Comparison of ENCODE assay signal across 11 cellular contexts in genomic region chr5:172793577-172794488, GRCh38. TPM values are rescaled to one million over a fixed set of nuclear protein-coding genes. Genes with fewer than 3 reads are reported as not detected.
DNase-seq lines count a peak whose midpoint lies in the region; ATAC-seq, FAIRE-seq and TF ChIP-seq lines count a peak whose summit lies in the region.
"Had no signal": no experiment of that assay in that cellular context is flagged by ENCODE, and none has a peak within 500 bp of the region (broad histone marks: within the 10 kb centered on the region; RNA-seq: fewer than 3 reads in every experiment).

No MANE protein-coding gene starts in this region.

- CTCF ChIA-PET in HepG2 (lab: Yijun Ruan, JAX; ENCODE audit: low intra/inter-chr PET ratio, low total read pairs) = no interaction called here

- intact Hi-C loops in HepG2 (cut with micrococcal nuclease; ENCODE audit: unreplicated experiment) (no loop called here), uterus (cut with DNase I; ENCODE audit: low total_unique reads) (no loop called here)

- BruUV-seq in HepG2 (replicated peaks; lab: Mats Ljungman, UMichigan) = TSS peak; percentile 75

- peak overlapping the region; percentile 48 for H3K9ac ChIP-seq in HepG2 (ENCODE audit: insufficient read depth, low read depth, low read length)

- H3K36me3 Mint-ChIP-seq in activated naive CD8-positive, alpha-beta T cell treated with anti-CD3 and anti-CD28 coated beads, Interleukin-2, amount 50 U/mL, for 24 hours (ENCODE audit: low read depth) = no peaks in the 10 kb centered on the region
- H3K36me3 Mint-ChIP-seq in activated naive CD8-positive, alpha-beta T cell treated with anti-CD3 and anti-CD28 coated beads for 36 hours = no peaks in the 10 kb centered on the region
- no peaks in the 10 kb centered on the region for H3K36me3 Mint-ChIP-seq in activated T-helper 17 cell treated with anti-CD3 and anti-CD28 coated beads, Interleukin-2, amount 50 U/mL, for 72 hours (ENCODE audit: low read depth)
- H3K36me3 Mint-ChIP-seq: naive B cell had no signal

- in situ Hi-C loops in HepG2 (cut with HindIII; ENCODE audit: extremely low pct_ligation_motif_present, low pct_unique_long_range_greater_than_20kb) = no loop called here

- H3K4me1 Mint-ChIP-seq in activated naive CD8-positive, alpha-beta T cell treated with anti-CD3 and anti-CD28 coated beads, Interleukin-2, amount 50 U/mL, for 24 hours = peaks cover 16% of the 10 kb centered on the region
- peaks cover 6% of the 10 kb centered on the region for H3K4me1 Mint-ChIP-seq in activated naive CD8-positive, alpha-beta T cell treated with anti-CD3 and anti-CD28 coated beads for 36 hours
- peaks cover 7% of the 10 kb centered on the region for H3K4me1 Mint-ChIP-seq in activated T-helper 17 cell treated with anti-CD3 and anti-CD28 coated beads, Interleukin-2, amount 50 U/mL, for 72 hours

- DNase-seq in activated naive CD8-positive, alpha-beta T cell treated with anti-CD3 and anti-CD28 coated beads, Interleukin-2, amount 50 U/mL, for 24 hours = no peak
- no peak for DNase-seq in activated naive CD8-positive, alpha-beta T cell treated with anti-CD3 and anti-CD28 coated beads for 36 hours
- DNase-seq in HepG2 (ENCODE audit: low spot score) = peak; percentile 70
- DNase-seq in uterus = no peak
- no peak for DNase-seq in hypothalamus (lab: John Stamatoyannopoulos, UW)
- DNase-seq in NCI-H187 (lab: John Stamatoyannopoulos, UW) = no peak
- DNase-seq in NCI-H2227 (lab: John Stamatoyannopoulos, UW; ENCODE audit: unreplicated experiment) = no peak
- DNase-seq: ACHN; naive B cell; stimulated activated naive CD8-positive, alpha-beta T cell treated with anti-CD3 and anti-CD28 coated beads, Interleukin-15, amount 100 ng/mL, for 72 hours had no signal

- H3K27me3 ChIP-seq in HepG2 (ENCODE audit: control insufficient read depth in 1 of 2, insufficient read depth in 2 of 2, low read length in 2 of 2) (no peaks in the 10 kb centered on the region), uterus (no peaks in the 10 kb centered on the region)

- H3K4me3 ChIP-seq in HepG2 (replicated peaks in 1 of 3; ENCODE audit: insufficient read depth in 1 of 3, low read depth in 2 of 3, low read length in 3 of 3) = peak overlapping the region in 2 of 3 experiments; percentile 28 to 44; a peak in 2 of 6 replicates
- no peak overlapping the region for H3K4me3 ChIP-seq in uterus

- H3K79me2 ChIP-seq in HepG2 (ENCODE audit: insufficient read depth, low read length) = no peaks in the 10 kb centered on the region

- H3K9me3 ChIP-seq in HepG2 (ENCODE audit: low read length) (no peaks in the 10 kb centered on the region), uterus (no peaks in the 10 kb centered on the region)

- 19% methylated on average over 17 of the region's 17 CpGs for WGBS in HepG2 (ENCODE audit: low lambda C conversion rate)

- peaks cover 97% of the 10 kb centered on the region for H3K4me1 ChIP-seq in HepG2 (ENCODE audit: insufficient read depth, low read length)
- peaks cover 17 to 22% of the 10 kb centered on the region in 2 donors for H3K4me1 ChIP-seq in uterus

- TF ChIP-seq CTCF in HepG2 (CRISPR knock-in tag; IDR thresholded peaks at IDR 0.05) (no peak), uterus (IDR thresholded peaks at IDR 0.05) (no peak)

- H3K27ac ChIP-seq in HepG2 (ENCODE audit: extremely low read length, insufficient read depth, low read length) = peak overlapping the region; percentile 71
- peak overlapping the region; percentile 92 to 97 for H3K27ac ChIP-seq in uterus

- FAIRE-seq in HepG2 (lab: Jason Lieb, UNC) = peak; percentile 73

- H3K9me3 Mint-ChIP-seq in activated naive CD8-positive, alpha-beta T cell treated with anti-CD3 and anti-CD28 coated beads, Interleukin-2, amount 50 U/mL, for 24 hours = no peaks in the 10 kb centered on the region
- H3K9me3 Mint-ChIP-seq in activated naive CD8-positive, alpha-beta T cell treated with anti-CD3 and anti-CD28 coated beads for 36 hours = no peaks in the 10 kb centered on the region
- H3K9me3 Mint-ChIP-seq in activated T-helper 17 cell treated with anti-CD3 and anti-CD28 coated beads, Interleukin-2, amount 50 U/mL, for 72 hours = no peaks in the 10 kb centered on the region
- H3K9me3 Mint-ChIP-seq: naive B cell; stimulated activated naive CD8-positive, alpha-beta T cell treated with anti-CD3 and anti-CD28 coated beads, Interleukin-15, amount 100 ng/mL, for 72 hours had no signal

- TF ChIP-seq RAD21 in HepG2 (CRISPR knock-in tag; IDR thresholded peaks at IDR 0.05) = no peak

- H3K27me3 Mint-ChIP-seq in activated naive CD8-positive, alpha-beta T cell treated with anti-CD3 and anti-CD28 coated beads, Interleukin-2, amount 50 U/mL, for 24 hours = no peaks in the 10 kb centered on the region
- no peaks in the 10 kb centered on the region for H3K27me3 Mint-ChIP-seq in activated naive CD8-positive, alpha-beta T cell treated with anti-CD3 and anti-CD28 coated beads for 36 hours
- no peaks in the 10 kb centered on the region for H3K27me3 Mint-ChIP-seq in activated T-helper 17 cell treated with anti-CD3 and anti-CD28 coated beads, Interleukin-2, amount 50 U/mL, for 72 hours
- H3K27me3 Mint-ChIP-seq: naive B cell; stimulated activated naive CD8-positive, alpha-beta T cell treated with anti-CD3 and anti-CD28 coated beads, Interleukin-15, amount 100 ng/mL, for 72 hours had no signal

- no peak overlapping the region for H3K27ac Mint-ChIP-seq in activated naive CD8-positive, alpha-beta T cell treated with anti-CD3 and anti-CD28 coated beads, Interleukin-2, amount 50 U/mL, for 24 hours
- H3K27ac Mint-ChIP-seq in activated naive CD8-positive, alpha-beta T cell treated with anti-CD3 and anti-CD28 coated beads for 36 hours = no peak overlapping the region
- H3K27ac Mint-ChIP-seq in activated T-helper 17 cell treated with anti-CD3 and anti-CD28 coated beads, Interleukin-2, amount 50 U/mL, for 72 hours = no peak overlapping the region
- H3K27ac Mint-ChIP-seq: stimulated activated naive CD8-positive, alpha-beta T cell treated with anti-CD3 and anti-CD28 coated beads, Interleukin-15, amount 100 ng/mL, for 72 hours had no signal

- H4K20me1 ChIP-seq in HepG2 (ENCODE audit: insufficient read depth, low read length) = no peaks in the 10 kb centered on the region

- H2AFZ ChIP-seq in HepG2 (ENCODE audit: low read length) = peak overlapping the region; percentile 42

- TF ChIP-seq POLR2A in HepG2 (IDR thresholded peaks at IDR 0.05; ENCODE audit: insufficient read depth in 1 of 2, low read depth in 2 of 2, low read length in 2 of 2) = no peak
- TF ChIP-seq POLR2A in uterus (IDR thresholded peaks at IDR 0.05) = no peak

- POLR2A ChIA-PET in HepG2 (lab: Yijun Ruan, JAX) = interaction anchor here (1.0 to 9.8 kb wide), 11 partner anchors 10 to 79 kb away, joined by 3 to 425 read pairs (median 6); partner anchors contain the start of genes DUSP1 and ERGIC1

- ATAC-seq in activated naive CD8-positive, alpha-beta T cell treated with anti-CD3 and anti-CD28 coated beads, Interleukin-2, amount 50 U/mL, for 24 hours = peak; percentile 17
- ATAC-seq in activated T-helper 17 cell treated with anti-CD3 and anti-CD28 coated beads, Interleukin-2, amount 50 U/mL, for 72 hours (replicated peaks) = peak; percentile 18
- ATAC-seq in HepG2 = peak; percentile 8; the same call in 1 of the 3 replicates
- ATAC-seq: stimulated activated naive CD8-positive, alpha-beta T cell treated with anti-CD3 and anti-CD28 coated beads, Interleukin-15, amount 100 ng/mL, for 72 hours had no signal

- peak in 1 of 2 experiments; percentile 59; a peak in 2 of 4 replicates for TF ChIP-seq EP300 in HepG2 (IDR thresholded peaks at IDR 0.05; ENCODE audit: low read depth in 2 of 2, low read length in 2 of 2)
- TF ChIP-seq EP300 in HepG2 (CRISPR knock-in tag; IDR thresholded peaks at IDR 0.05; ENCODE audit: borderline replicate concordance) = no peak

- H3K4me2 ChIP-seq in HepG2 (ENCODE audit: low read depth, low read length) = peak overlapping the region; percentile 66

- H3K4me3 Mint-ChIP-seq in activated naive CD8-positive, alpha-beta T cell treated with anti-CD3 and anti-CD28 coated beads, Interleukin-2, amount 50 U/mL, for 24 hours = no peak overlapping the region
- H3K4me3 Mint-ChIP-seq in activated naive CD8-positive, alpha-beta T cell treated with anti-CD3 and anti-CD28 coated beads for 36 hours = no peak overlapping the region
- H3K4me3 Mint-ChIP-seq in activated T-helper 17 cell treated with anti-CD3 and anti-CD28 coated beads, Interleukin-2, amount 50 U/mL, for 72 hours = no peak overlapping the region
- H3K4me3 Mint-ChIP-seq: stimulated activated naive CD8-positive, alpha-beta T cell treated with anti-CD3 and anti-CD28 coated beads, Interleukin-15, amount 100 ng/mL, for 72 hours had no signal

- H3K36me3 ChIP-seq in HepG2 (replicated peaks in 1 of 2; ENCODE audit: control insufficient read depth in 1 of 2, insufficient read depth in 2 of 2, low read length in 2 of 2) (no peaks in the 10 kb centered on the region), uterus (no peaks in the 10 kb centered on the region)

RNA-seq across cellular contexts. Expression of gene DUSP1, which starts 22.8 kb away (rescaled TPM):
- 1 to 10 TPM; 8.7 to 8.9 TPM for total RNA-seq in activated naive CD8-positive, alpha-beta T cell treated with anti-CD3 and anti-CD28 coated beads for 36 hours
- total RNA-seq in activated T-helper 17 cell treated with anti-CD3 and anti-CD28 coated beads, Interleukin-2, amount 50 U/mL, for 72 hours = 10 to 100 TPM; 18.3 to 24.6 TPM
- total RNA-seq in HepG2 (2016; rRNA removed; fragmentation: Illumina TruSeq; extraction: Trizol) (18.0 and 27.1 TPM in 2 replicates), uterus (1,000 to 10,000 TPM in 1 of 4 donors, 100 to 1,000 TPM in 3; 189 to 2,046 (median 515) TPM)
- 7.1 and 7.8 TPM in 2 replicates for total RNA-seq in HepG2 (2016; cell fraction: cytosol; rRNA removed; fragmentation: Illumina TruSeq; extraction: Trizol; ENCODE audit: low read depth)
- total RNA-seq in HepG2 (2016; cell fraction: insoluble cytoplasmic fraction; rRNA removed; fragmentation: Illumina TruSeq; extraction: Trizol) = 15.8 and 29.9 TPM in 2 replicates
- total RNA-seq in HepG2 (2016; cell fraction: membrane; rRNA removed; fragmentation: Illumina TruSeq; extraction: Trizol) = 14.2 and 16.6 TPM in 2 replicates
- total RNA-seq in HepG2 (2016; cell fraction: nucleus; rRNA removed; fragmentation: Illumina TruSeq; extraction: Trizol) = 53.7 and 56.5 TPM in 2 replicates
- 55.5 and 79.2 TPM in 2 replicates for polyA plus RNA-seq in HepG2 (2011; rRNA removed)
- 59.1 and 69.7 TPM in 2 replicates for polyA plus RNA-seq in HepG2 (2011; cell fraction: cytosol; rRNA removed)
- polyA plus RNA-seq in HepG2 (2011; cell fraction: nucleus; rRNA removed) = 85.1 and 113 TPM in 2 replicates
- 48.1 and 56.6 TPM in 2 replicates for polyA plus RNA-seq in HepG2 (2012)
- polyA plus RNA-seq in HepG2 (2016; cell fraction: cytosol; fragmentation: Illumina TruSeq; extraction: Trizol; ENCODE audit: low read depth) = 4.7 and 6.0 TPM in 2 replicates
- polyA plus RNA-seq in HepG2 (2016; cell fraction: insoluble cytoplasmic fraction; fragmentation: Illumina TruSeq; extraction: Trizol; ENCODE audit: low read depth) = 17.2 and 23.0 TPM in 2 replicates
- polyA plus RNA-seq in HepG2 (2016; cell fraction: membrane; fragmentation: Illumina TruSeq; extraction: Trizol; ENCODE audit: low read depth) = 9.3 and 9.4 TPM in 2 replicates
- 63.2 and 85.8 TPM in 2 replicates for polyA plus RNA-seq in HepG2 (2016; cell fraction: nucleus; fragmentation: Illumina TruSeq; extraction: Trizol; ENCODE audit: insufficient read depth, low read depth)
- polyA minus RNA-seq in HepG2 (2011; rRNA and poly(A)+ RNA removed; ENCODE audit: low replicate concordance) = 142 and 198 TPM in 2 replicates
- polyA minus RNA-seq in HepG2 (2011; cell fraction: cytosol; rRNA and poly(A)+ RNA removed) = 72.5 and 80.5 TPM in 2 replicates
- polyA minus RNA-seq in HepG2 (2011; cell fraction: nucleus; rRNA and poly(A)+ RNA removed) = 95.3 and 131 TPM in 2 replicates

RNA-seq across cellular contexts. Expression of gene ERGIC1, which starts 40.2 kb away (rescaled TPM):
- total RNA-seq in activated naive CD8-positive, alpha-beta T cell treated with anti-CD3 and anti-CD28 coated beads for 36 hours = 10 to 100 TPM; 45.9 to 46.9 TPM
- total RNA-seq in activated T-helper 17 cell treated with anti-CD3 and anti-CD28 coated beads, Interleukin-2, amount 50 U/mL, for 72 hours = 10 to 100 TPM; 34.0 to 35.7 TPM
- total RNA-seq in HepG2 (2016; rRNA removed; fragmentation: Illumina TruSeq; extraction: Trizol) (56.6 and 78.5 TPM in 2 replicates), uterus (100 to 1,000 TPM in 1 of 4 donors, 10 to 100 TPM in 3; 34.8 to 130 (median 67.7) TPM)
- 56.7 and 59.9 TPM in 2 replicates for total RNA-seq in HepG2 (2016; cell fraction: cytosol; rRNA removed; fragmentation: Illumina TruSeq; extraction: Trizol; ENCODE audit: low read depth)
- total RNA-seq in HepG2 (2016; cell fraction: insoluble cytoplasmic fraction; rRNA removed; fragmentation: Illumina TruSeq; extraction: Trizol) = 51.2 and 75.8 TPM in 2 replicates
- 144 and 156 TPM in 2 replicates for total RNA-seq in HepG2 (2016; cell fraction: membrane; rRNA removed; fragmentation: Illumina TruSeq; extraction: Trizol)
- total RNA-seq in HepG2 (2016; cell fraction: nucleus; rRNA removed; fragmentation: Illumina TruSeq; extraction: Trizol) = 57.0 and 67.0 TPM in 2 replicates
- 184 and 205 TPM in 2 replicates for polyA plus RNA-seq in HepG2 (2011; rRNA removed)
- polyA plus RNA-seq in HepG2 (2011; cell fraction: cytosol; rRNA removed) = 216 and 224 TPM in 2 replicates
- polyA plus RNA-seq in HepG2 (2011; cell fraction: nucleus; rRNA removed) = 121 and 137 TPM in 2 replicates
- polyA plus RNA-seq in HepG2 (2012) = 145 and 175 TPM in 2 replicates
- 87.6 and 105 TPM in 2 replicates for polyA plus RNA-seq in HepG2 (2016; cell fraction: cytosol; fragmentation: Illumina TruSeq; extraction: Trizol; ENCODE audit: low read depth)
- polyA plus RNA-seq in HepG2 (2016; cell fraction: insoluble cytoplasmic fraction; fragmentation: Illumina TruSeq; extraction: Trizol; ENCODE audit: low read depth) = 71.8 and 81.7 TPM in 2 replicates
- polyA plus RNA-seq in HepG2 (2016; cell fraction: membrane; fragmentation: Illumina TruSeq; extraction: Trizol; ENCODE audit: low read depth) = 183 and 185 TPM in 2 replicates
- 94.6 and 95.4 TPM in 2 replicates for polyA plus RNA-seq in HepG2 (2016; cell fraction: nucleus; fragmentation: Illumina TruSeq; extraction: Trizol; ENCODE audit: insufficient read depth, low read depth)
- 179 and 302 TPM in 2 replicates for polyA minus RNA-seq in HepG2 (2011; rRNA and poly(A)+ RNA removed; ENCODE audit: low replicate concordance)
- polyA minus RNA-seq in HepG2 (2011; cell fraction: cytosol; rRNA and poly(A)+ RNA removed) = 60.3 and 74.0 TPM in 2 replicates
- 85.1 and 89.6 TPM in 2 replicates for polyA minus RNA-seq in HepG2 (2011; cell fraction: nucleus; rRNA and poly(A)+ RNA removed)

Comparison
In these comparisons a context has a peak if more than half of its experiments do, and no peak if none do; other contexts are left out.
1. H3K4me3 ChIP-seq: peak in HepG2 (2 of 3); none in uterus (0 of 2).
2. Peak in every context shown above with its lines, with median percentiles within 50 percentile points of each other: ATAC-seq.